Comparison of ENCODE assay signal across 1 cellular context in the genomic region with DNA sequence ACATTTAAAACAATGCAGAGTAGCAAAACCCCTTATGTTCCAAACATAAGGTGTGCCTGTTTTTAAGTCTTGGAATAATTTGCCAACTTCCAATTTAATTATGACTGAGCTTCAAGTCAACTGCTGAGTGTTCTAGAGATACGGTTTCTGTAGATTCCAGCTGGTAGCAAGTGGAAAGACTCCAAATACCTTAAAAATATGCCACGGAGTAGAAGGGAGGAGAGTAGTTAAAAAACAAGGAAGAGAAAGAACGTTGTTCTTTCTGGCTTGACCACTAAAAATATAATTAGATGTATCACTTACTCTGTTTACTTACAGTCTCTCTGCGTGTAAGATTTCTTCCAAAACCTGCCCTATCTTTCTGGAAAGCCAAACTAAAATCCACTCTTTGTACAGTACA.
TF ChIP-seq lines count a peak whose summit lies in the region.

No MANE protein-coding gene starts in this region.

TF ChIP-seq in endothelial cell of umbilical vein, 7 proteins besides CTCF, POLR2A, EP300 and RAD21 (continued from another document):
- TF ChIP-seq EZH2 (IDR thresholded peaks at IDR 0.05; ENCODE audit: borderline replicate concordance, low read depth, low read length, severe bottlenecking) (no peak), POLR2AphosphoS5 (IDR thresholded peaks at IDR 0.05; ENCODE audit: insufficient read depth, low read depth, low read length) (no peak), FOS (IDR thresholded peaks at IDR 0.05; ENCODE audit: borderline replicate concordance, insufficient read depth, low read length) (no peak), GATA2 (IDR thresholded peaks at IDR 0.05; ENCODE audit: insufficient read depth, insufficient read length, low read depth, low read length) (no peak), MAX (IDR thresholded peaks at IDR 0.05; ENCODE audit: insufficient read depth, insufficient read length) (no peak), MYC (IDR thresholded peaks at IDR 0.05; ENCODE audit: low read depth, low read length) (no peak)
